16 cellular contexts compared by ENCODE assay signal in genomic region chr15:45094358-45094730, GRCh38. TPM values are rescaled to one million over a fixed set of nuclear protein-coding genes. Genes with fewer than 3 reads are reported as not detected.
"Had no signal": no experiment of that assay in that cellular context is flagged by ENCODE, and none has a peak within 500 bp of the region (broad histone marks: within the 10 kb centered on the region; RNA-seq: fewer than 3 reads in every experiment).

No MANE protein-coding gene starts in this region.

- H3K36me3 Mint-ChIP-seq: naive thymus-derived CD8-positive, alpha-beta T cell; WTC11 had no signal

- H3K36me3 ChIP-seq: right atrium auricular region, thoracic aorta had no signal

- FAIRE-seq: endometrium had no signal

- ATAC-seq: left ventricle myocardium superior; naive thymus-derived CD8-positive, alpha-beta T cell; WTC11 had no signal

- H3K27me3 ChIP-seq: right atrium auricular region had no signal

- DNase-seq: activated CD4-positive, alpha-beta memory T cell treated with anti-CD3 and anti-CD28 coated beads, Interleukin-2, amount 10 ng/mL, durations not matched to agents 7 days and 5 days; activated CD4-positive, alpha-beta T cell treated with anti-CD3 and anti-CD28 coated beads for 4 hours; activated CD8-positive, alpha-beta memory T cell treated with anti-CD3 and anti-CD28 coated beads, Interleukin-2, amount 50 U/mL, for 48 hours; activated naive CD4-positive, alpha-beta T cell treated with Interleukin-2 at 50 U/mL for 16 hours; hypothalamus; left ventricle myocardium superior; naive thymus-derived CD8-positive, alpha-beta T cell; T-helper 2 cell had no signal

- H3K4me3 Mint-ChIP-seq: activated CD4-positive, alpha-beta memory T cell treated with anti-CD3 and anti-CD28 coated beads, Interleukin-2, amount 10 ng/mL, durations not matched to agents 7 days and 5 days; activated T-helper 1 cell treated with anti-CD3 and anti-CD28 coated beads, Interleukin-12 subunit alpha, Interleukin-12 subunit beta, Interleukin-2, Interleukin-4 antibody, amounts not matched to agents 30 ng/mL and 10 ng/mL and 1 ng/mL, durations not matched to agents 14 hours and 24 hours and 36 hours; memory B cell; naive thymus-derived CD8-positive, alpha-beta T cell; WTC11 had no signal

- H3K4me1 ChIP-seq: right atrium auricular region had no signal

- H3K27ac ChIP-seq: dorsolateral prefrontal cortex, right atrium auricular region, thoracic aorta had no signal

- H3K9me3 Mint-ChIP-seq: activated CD4-positive, alpha-beta memory T cell treated with anti-CD3 and anti-CD28 coated beads, Interleukin-2, amount 10 ng/mL, durations not matched to agents 7 days and 5 days; activated T-helper 1 cell treated with anti-CD3 and anti-CD28 coated beads, Interleukin-12 subunit alpha, Interleukin-12 subunit beta, Interleukin-2, Interleukin-4 antibody, amounts not matched to agents 30 ng/mL and 10 ng/mL and 1 ng/mL, durations not matched to agents 14 hours and 24 hours and 36 hours; memory B cell; WTC11 had no signal

- H3K27ac Mint-ChIP-seq: activated CD4-positive, alpha-beta memory T cell treated with anti-CD3 and anti-CD28 coated beads, Interleukin-2, amount 10 ng/mL, durations not matched to agents 7 days and 5 days; activated T-helper 1 cell treated with anti-CD3 and anti-CD28 coated beads, Interleukin-12 subunit alpha, Interleukin-12 subunit beta, Interleukin-2, Interleukin-4 antibody, amounts not matched to agents 30 ng/mL and 10 ng/mL and 1 ng/mL, durations not matched to agents 14 hours and 24 hours and 36 hours; memory B cell; naive thymus-derived CD8-positive, alpha-beta T cell; WTC11 had no signal

- H3K4me3 ChIP-seq: dorsolateral prefrontal cortex, right atrium auricular region, thoracic aorta had no signal

- H3K4me1 Mint-ChIP-seq: activated CD4-positive, alpha-beta memory T cell treated with anti-CD3 and anti-CD28 coated beads, Interleukin-2, amount 10 ng/mL, durations not matched to agents 7 days and 5 days; memory B cell; naive thymus-derived CD8-positive, alpha-beta T cell; WTC11 had no signal

- H3K9me3 ChIP-seq: right atrium auricular region, thoracic aorta had no signal

RNA-seq across cellular contexts. Expression of gene DUOX2, which starts 19.6 kb away (rescaled TPM):
- total RNA-seq: activated T-helper 1 cell treated with anti-CD3 and anti-CD28 coated beads, Interleukin-12 subunit alpha, Interleukin-12 subunit beta, Interleukin-2, Interleukin-4 antibody, amounts not matched to agents 30 ng/mL and 10 ng/mL and 1 ng/mL, durations not matched to agents 14 hours and 24 hours and 36 hours; naive thymus-derived CD8-positive, alpha-beta T cell had no signal
- polyA plus RNA-seq: naive thymus-derived CD8-positive, alpha-beta T cell had no signal

RNA-seq across cellular contexts. Expression of gene DUOXA2, which starts 19.8 kb away (rescaled TPM):
- total RNA-seq: activated CD4-positive, alpha-beta memory T cell treated with anti-CD3 and anti-CD28 coated beads, Interleukin-2, amount 10 ng/mL, durations not matched to agents 7 days and 5 days; activated T-helper 1 cell treated with anti-CD3 and anti-CD28 coated beads, Interleukin-12 subunit alpha, Interleukin-12 subunit beta, Interleukin-2, Interleukin-4 antibody, amounts not matched to agents 30 ng/mL and 10 ng/mL and 1 ng/mL, durations not matched to agents 14 hours and 24 hours and 36 hours; dorsolateral prefrontal cortex; kidney epithelial cell; left ventricle myocardium superior; naive thymus-derived CD8-positive, alpha-beta T cell; right atrium auricular region; thoracic aorta; WTC11 had no signal
- polyA plus RNA-seq: naive thymus-derived CD8-positive, alpha-beta T cell had no signal

RNA-seq across cellular contexts. Expression of gene DUOXA1, which starts 35.3 kb away (rescaled TPM):
- total RNA-seq: activated CD4-positive, alpha-beta memory T cell treated with anti-CD3 and anti-CD28 coated beads, Interleukin-2, amount 10 ng/mL, durations not matched to agents 7 days and 5 days; activated T-helper 1 cell treated with anti-CD3 and anti-CD28 coated beads, Interleukin-12 subunit alpha, Interleukin-12 subunit beta, Interleukin-2, Interleukin-4 antibody, amounts not matched to agents 30 ng/mL and 10 ng/mL and 1 ng/mL, durations not matched to agents 14 hours and 24 hours and 36 hours; kidney epithelial cell had no signal

RNA-seq across cellular contexts. Expression of gene DUOX1, which starts 35.5 kb away (rescaled TPM):
- total RNA-seq: naive thymus-derived CD8-positive, alpha-beta T cell had no signal
